Comparison of ENCODE assay signal across 23 cellular contexts in genomic region chr2:105698820-105699219, GRCh38.
"Had no signal": no experiment of that assay in that cellular context is flagged by ENCODE, and none has a peak within 500 bp of the region (broad histone marks: within the 10 kb centered on the region; RNA-seq: fewer than 3 reads in every experiment).

No MANE protein-coding gene starts in this region.

- H3K4me3 Mint-ChIP-seq: immature natural killer cell; memory B cell; naive thymus-derived CD8-positive, alpha-beta T cell; nephron; neural crest cell; stimulated activated naive B cell treated with anti-CD40 and anti-IgM and Interleukin-4, amounts not matched to agents 10 μg/mL and 1 μg/mL and 100 μg/mL, for 72 hours; stimulated activated naive CD8-positive, alpha-beta T cell treated with anti-CD3 and anti-CD28 coated beads, Interleukin-15, Interleukin-2, amounts not matched to agents 100 ng/mL and 50 ng/mL, for 24 hours had no signal

- H3K9me3 Mint-ChIP-seq: immature natural killer cell; naive thymus-derived CD8-positive, alpha-beta T cell; neural crest cell; stimulated activated naive CD8-positive, alpha-beta T cell treated with anti-CD3 and anti-CD28 coated beads, Interleukin-15, Interleukin-2, amounts not matched to agents 100 ng/mL and 50 ng/mL, for 24 hours had no signal

- H3K4me1 ChIP-seq: prostate gland, thyroid gland, transverse colon, upper lobe of left lung had no signal

- H3K27ac ChIP-seq: prostate gland, skin epidermis, thyroid gland, transverse colon, upper lobe of left lung had no signal

- H3K27me3 ChIP-seq: pancreas, thyroid gland, transverse colon, upper lobe of left lung had no signal

- DNase-seq: hypothalamus; immature natural killer cell; left ventricle myocardium inferior; naive thymus-derived CD8-positive, alpha-beta T cell; nucleus accumbens; pancreas; posterior cingulate gyrus; right cardiac atrium; stimulated activated CD4-positive, alpha-beta T cell treated with anti-CD3 and anti-CD28 coated beads, Interleukin-12 subunit alpha, Interleukin-12 subunit beta, amount 100 ng/mL, for 4 hours; stimulated activated CD4-positive, alpha-beta T cell treated with anti-CD3 and anti-CD28 coated beads, Interleukin-15, amount 100 ng/mL, for 24 hours; stimulated activated CD4-positive, alpha-beta T cell treated with anti-CD3 and anti-CD28 coated beads, Interleukin-2, amount 100 ng/mL, for 24 hours; stimulated activated CD4-positive, alpha-beta T cell treated with anti-CD3 and anti-CD28 coated beads, Interleukin-4, amount 100 ng/mL, for 1 hour; stimulated activated naive B cell treated with anti-CD40 and anti-IgM and Interleukin-4, amounts not matched to agents 10 μg/mL and 1 μg/mL and 100 μg/mL, for 72 hours; substantia nigra; thyroid gland; transverse colon; upper lobe of left lung had no signal

- H3K4me1 Mint-ChIP-seq: immature natural killer cell had no signal

- H3K36me3 Mint-ChIP-seq: immature natural killer cell; memory B cell; stimulated activated naive B cell treated with anti-CD40 and anti-IgM and Interleukin-4, amounts not matched to agents 10 μg/mL and 1 μg/mL and 100 μg/mL, for 72 hours had no signal

- H3K4me3 ChIP-seq: left ventricle myocardium inferior, pancreas, prostate gland, skin epidermis, thyroid gland, transverse colon, upper lobe of left lung had no signal

- H3K9me3 ChIP-seq: left ventricle myocardium inferior, pancreas, prostate gland, thyroid gland, transverse colon, upper lobe of left lung had no signal

- ATAC-seq: naive thymus-derived CD8-positive, alpha-beta T cell; right cardiac atrium; stimulated activated naive B cell treated with anti-CD40 and anti-IgM and Interleukin-4, amounts not matched to agents 10 μg/mL and 1 μg/mL and 100 μg/mL, for 72 hours had no signal

- H3K36me3 ChIP-seq: left ventricle myocardium inferior, pancreas, prostate gland, thyroid gland, transverse colon, upper lobe of left lung had no signal

- H3K27ac Mint-ChIP-seq: immature natural killer cell; memory B cell; stimulated activated naive B cell treated with anti-CD40 and anti-IgM and Interleukin-4, amounts not matched to agents 10 μg/mL and 1 μg/mL and 100 μg/mL, for 72 hours; stimulated activated naive CD8-positive, alpha-beta T cell treated with anti-CD3 and anti-CD28 coated beads, Interleukin-15, Interleukin-2, amounts not matched to agents 100 ng/mL and 50 ng/mL, for 24 hours had no signal

- H3K27me3 Mint-ChIP-seq: stimulated activated naive CD8-positive, alpha-beta T cell treated with anti-CD3 and anti-CD28 coated beads, Interleukin-15, Interleukin-2, amounts not matched to agents 100 ng/mL and 50 ng/mL, for 24 hours had no signal
